10 cellular contexts compared by ENCODE assay signal in genomic region chr4:107896158-107896645, GRCh38. TPM values are rescaled to one million over a fixed set of nuclear protein-coding genes. Genes with fewer than 3 reads are reported as not detected.
DNase-seq lines count a peak whose midpoint lies in the region; ATAC-seq and TF ChIP-seq lines count a peak whose summit lies in the region.
"Had no signal": no experiment of that assay in that cellular context is flagged by ENCODE, and none has a peak within 500 bp of the region (broad histone marks: within the 10 kb centered on the region; RNA-seq: fewer than 3 reads in every experiment).

No MANE protein-coding gene starts in this region.

- peak; percentile 89 for ATAC-seq in activated naive CD8-positive, alpha-beta T cell treated with anti-CD3 and anti-CD28 coated beads, Interleukin-2, amount 50 U/mL, for 24 hours
- ATAC-seq in RWPE2 (ENCODE audit: low read depth) (peak; percentile 97), left ventricle myocardium superior (peak; percentile 59), GM19035 (IDR thresholded peaks at IDR 0.05; ENCODE audit: unreplicated experiment) (no peak)

- H3K27ac Mint-ChIP-seq in activated naive CD8-positive, alpha-beta T cell treated with anti-CD3 and anti-CD28 coated beads, Interleukin-2, amount 50 U/mL, for 24 hours, result no peak overlapping the region
- no peak overlapping the region for H3K27ac Mint-ChIP-seq in activated naive CD8-positive, alpha-beta T cell treated with anti-CD3 and anti-CD28 coated beads for 36 hours
- H3K27ac Mint-ChIP-seq: activated T-helper 2 cell treated with anti-CD3 and anti-CD28 coated beads, Interferon-gamma antibody, Interleukin-2, Interleukin-4, amounts not matched to agents 10 μg/mL and 5 μg/mL and 100 μg/mL, durations not matched to agents 14 hours and 24 hours and 36 hours had no signal

- H3K4me1 ChIP-seq in RWPE2 (ENCODE audit: insufficient read depth, poor library complexity, severe bottlenecking), result peaks cover 41% of the 10 kb centered on the region
- peaks cover 0 to 21% (median 8%) of the 10 kb centered on the region in 4 donors for H3K4me1 ChIP-seq in transverse colon
- H3K4me1 ChIP-seq: parathyroid adenoma had no signal

- in situ Hi-C loops in transverse colon (cut with MboI; ENCODE audit: low pct_ligation_motif_present in 1 of 4, low pct_unique_long_range_greater_than_20kb in 1 of 4, low sequenced_read_pairs in 3 of 4), result no loop called here

- 45 to 80% methylated on average over 1 to 2 of the region's 2 CpGs for WGBS in transverse colon (ENCODE audit: low coverage in 1 of 2), 2 donors

- TF ChIP-seq POLR2A in transverse colon (IDR thresholded peaks at IDR 0.05), result no peak

- H3K27ac ChIP-seq in RWPE2 (ENCODE audit: poor library complexity, severe bottlenecking) (peak overlapping the region; percentile 96), transverse colon (peak overlapping the region; percentile 33 to 73 (median 62))
- H3K27ac ChIP-seq: parathyroid adenoma had no signal

- TF ChIP-seq CTCF in RWPE2 (IDR thresholded peaks at IDR 0.05; ENCODE audit: poor library complexity, severe bottlenecking) (no peak), transverse colon (IDR thresholded peaks at IDR 0.05) (no peak)

- DNase-seq in activated naive CD8-positive, alpha-beta T cell treated with anti-CD3 and anti-CD28 coated beads, Interleukin-2, amount 50 U/mL, for 24 hours, result no peak
- no peak for DNase-seq in activated naive CD8-positive, alpha-beta T cell treated with anti-CD3 and anti-CD28 coated beads for 36 hours
- DNase-seq in RWPE2 (ENCODE audit: low spot score) (no peak), left ventricle myocardium superior (no peak), transverse colon (no peak), NCI-H2171 treated with DMSO at 0.1 percent for 48 hours (lab: John Stamatoyannopoulos, UW) (no peak), NCI-H146 (lab: John Stamatoyannopoulos, UW) (no peak)

- peak overlapping the region; percentile 2 for H3K4me3 ChIP-seq in RWPE2 (ENCODE audit: severe bottlenecking)
- H3K4me3 ChIP-seq in transverse colon, result no peak overlapping the region

- TF ChIP-seq EP300 in transverse colon (IDR thresholded peaks at IDR 0.05; ENCODE audit: low read depth), result no peak

- H3K4me3 Mint-ChIP-seq in activated naive CD8-positive, alpha-beta T cell treated with anti-CD3 and anti-CD28 coated beads, Interleukin-2, amount 50 U/mL, for 24 hours, result no peak overlapping the region
- no peak overlapping the region for H3K4me3 Mint-ChIP-seq in activated naive CD8-positive, alpha-beta T cell treated with anti-CD3 and anti-CD28 coated beads for 36 hours

- H3K36me3 ChIP-seq in RWPE2 (ENCODE audit: low read depth) (peaks cover 10% of the 10 kb centered on the region), transverse colon (no peaks in the 10 kb centered on the region)

- H3K4me1 Mint-ChIP-seq in activated naive CD8-positive, alpha-beta T cell treated with anti-CD3 and anti-CD28 coated beads, Interleukin-2, amount 50 U/mL, for 24 hours, result no peaks in the 10 kb centered on the region
- H3K4me1 Mint-ChIP-seq in activated naive CD8-positive, alpha-beta T cell treated with anti-CD3 and anti-CD28 coated beads for 36 hours, result no peaks in the 10 kb centered on the region

- H3K9me3 Mint-ChIP-seq in activated naive CD8-positive, alpha-beta T cell treated with anti-CD3 and anti-CD28 coated beads, Interleukin-2, amount 50 U/mL, for 24 hours, result no peaks in the 10 kb centered on the region
- no peaks in the 10 kb centered on the region for H3K9me3 Mint-ChIP-seq in activated naive CD8-positive, alpha-beta T cell treated with anti-CD3 and anti-CD28 coated beads for 36 hours
- H3K9me3 Mint-ChIP-seq: activated T-helper 2 cell treated with anti-CD3 and anti-CD28 coated beads, Interferon-gamma antibody, Interleukin-2, Interleukin-4, amounts not matched to agents 10 μg/mL and 5 μg/mL and 100 μg/mL, durations not matched to agents 14 hours and 24 hours and 36 hours had no signal

- intact Hi-C loops in left ventricle myocardium superior (cut with micrococcal nuclease) (loop anchor here (10.0 kb wide), 1 partner anchor 71 kb away; the partner anchor contains the start of gene SGMS2), transverse colon (cut with DNase I; ENCODE audit: low total_unique reads) (no loop called here)

- H3K27me3 ChIP-seq in RWPE2 (ENCODE audit: insufficient read depth, poor library complexity, severe bottlenecking) (no peaks in the 10 kb centered on the region), transverse colon (no peaks in the 10 kb centered on the region)

- H3K36me3 Mint-ChIP-seq in activated naive CD8-positive, alpha-beta T cell treated with anti-CD3 and anti-CD28 coated beads, Interleukin-2, amount 50 U/mL, for 24 hours (ENCODE audit: low read depth), result no peaks in the 10 kb centered on the region
- H3K36me3 Mint-ChIP-seq in activated naive CD8-positive, alpha-beta T cell treated with anti-CD3 and anti-CD28 coated beads for 36 hours, result no peaks in the 10 kb centered on the region

- peaks cover 24% of the 10 kb centered on the region for H3K27me3 Mint-ChIP-seq in activated naive CD8-positive, alpha-beta T cell treated with anti-CD3 and anti-CD28 coated beads, Interleukin-2, amount 50 U/mL, for 24 hours
- peaks cover 14% of the 10 kb centered on the region for H3K27me3 Mint-ChIP-seq in activated naive CD8-positive, alpha-beta T cell treated with anti-CD3 and anti-CD28 coated beads for 36 hours

- H3K9me3 ChIP-seq in RWPE2 (ENCODE audit: severe bottlenecking) (no peaks in the 10 kb centered on the region), transverse colon (no peaks in the 10 kb centered on the region)

RNA-seq across cellular contexts. Expression of gene CYP2U1, which starts 35.1 kb away (rescaled TPM):
- total RNA-seq in activated naive CD8-positive, alpha-beta T cell treated with anti-CD3 and anti-CD28 coated beads for 36 hours, result 1 to 10 TPM; 2.7 to 3.2 TPM
- total RNA-seq in left ventricle myocardium superior (8.1 TPM), transverse colon (1 to 10 TPM; 3.5 to 8.6 (median 5.1) TPM)
